ENCODE assay signal across 2 cellular contexts in genomic region chr17:17609121-17609520, GRCh38.
TF ChIP-seq lines count a peak whose summit lies in the region.

No MANE protein-coding gene starts in this region.

TF ChIP-seq in WTC11, 78 proteins besides CTCF, POLR2A, EP300 and RAD21 (continues in another document):
- no peak; the same call in 1 of the 2 replicates for TF ChIP-seq TEAD1 (CRISPR knock-in tag; IDR thresholded peaks at IDR 0.05)
- TF ChIP-seq, protein P1, sequence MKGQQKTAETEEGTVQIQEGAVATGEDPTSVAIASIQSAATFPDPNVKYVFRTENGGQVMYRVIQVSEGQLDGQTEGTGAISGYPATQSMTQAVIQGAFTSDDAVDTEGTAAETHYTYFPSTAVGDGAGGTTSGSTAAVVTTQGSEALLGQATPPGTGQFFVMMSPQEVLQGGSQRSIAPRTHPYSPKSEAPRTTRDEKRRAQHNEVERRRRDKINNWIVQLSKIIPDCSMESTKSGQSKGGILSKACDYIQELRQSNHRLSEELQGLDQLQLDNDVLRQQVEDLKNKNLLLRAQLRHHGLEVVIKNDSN (CRISPR knock-in tag; IDR thresholded peaks at IDR 0.05) = peak; percentile 92
- TF ChIP-seq ARID4B (CRISPR knock-in tag; IDR thresholded peaks at IDR 0.05; ENCODE audit: borderline replicate concordance) = 0 out of 2 replicates have a peak, but pooled peaks have one; percentile 30
- TF ChIP-seq FOXP1 (CRISPR knock-in tag; IDR thresholded peaks at IDR 0.05; ENCODE audit: borderline replicate concordance) = no peak
- no peak for TF ChIP-seq GRHL2 (CRISPR knock-in tag; IDR thresholded peaks at IDR 0.05; ENCODE audit: insufficient replicate concordance, severe bottlenecking)
- TF ChIP-seq SMAD3 (CRISPR knock-in tag; IDR thresholded peaks at IDR 0.05; ENCODE audit: borderline replicate concordance) = no peak
- peak; percentile 90 for TF ChIP-seq NFYB (CRISPR knock-in tag; conservative IDR thresholded peaks at IDR 0.05; ENCODE audit: low read depth)
- TF ChIP-seq FOXP4 (CRISPR knock-in tag; IDR thresholded peaks at IDR 0.05) = no peak
- peak; percentile 90 for TF ChIP-seq PRDM15 (CRISPR knock-in tag; IDR thresholded peaks at IDR 0.05)
- TF ChIP-seq NFATC4 (CRISPR knock-in tag; IDR thresholded peaks at IDR 0.05) = no peak
- peak; percentile 95 for TF ChIP-seq USF2 (CRISPR knock-in tag; IDR thresholded peaks at IDR 0.05)

TF ChIP-seq in HepG2, 621 proteins besides CTCF, POLR2A, EP300 and RAD21:
- TF ChIP-seq NFE2 (CRISPR knock-in tag; IDR thresholded peaks at IDR 0.05) (no peak), NFYC (CRISPR knock-in tag; IDR thresholded peaks at IDR 0.05) (peak; percentile 83), ZNF143 (CRISPR knock-in tag; IDR thresholded peaks at IDR 0.05) (peak; percentile 88), ZFX (CRISPR knock-in tag; IDR thresholded peaks at IDR 0.05; ENCODE audit: low read depth) (peak; percentile 35; the same call in 1 of the 2 replicates), ZMYM4 (CRISPR knock-in tag; IDR thresholded peaks at IDR 0.05) (0 out of 2 replicates have a peak, but pooled peaks have one; percentile 16), ZBTB7B (CRISPR knock-in tag; IDR thresholded peaks at IDR 0.05) (no peak), PRDM15 (CRISPR knock-in tag; IDR thresholded peaks at IDR 0.05) (peak; percentile 78; the same call in 1 of the 2 replicates), ZNF687 (CRISPR knock-in tag; IDR thresholded peaks at IDR 0.05) (peak; percentile 23; the same call in 1 of the 2 replicates), THAP11 (CRISPR knock-in tag; IDR thresholded peaks at IDR 0.05) (peak; percentile 95), KAT8 (CRISPR knock-in tag; IDR thresholded peaks at IDR 0.05) (peak; percentile 47; the same call in 1 of the 2 replicates), ARNT2 (CRISPR knock-in tag; IDR thresholded peaks at IDR 0.05; ENCODE audit: low read depth) (no peak), NFYB (CRISPR knock-in tag; IDR thresholded peaks at IDR 0.05) (peak; percentile 88), ELF1 (CRISPR knock-in tag; IDR thresholded peaks at IDR 0.05) (peak; percentile 68), ZFY (CRISPR knock-in tag; IDR thresholded peaks at IDR 0.05) (peak; percentile 62), GABPB1 (CRISPR knock-in tag; IDR thresholded peaks at IDR 0.05) (peak; percentile 63), USF2 (IDR thresholded peaks at IDR 0.05; ENCODE audit: low read depth, low read length) (peak; percentile 70), USF2 (CRISPR knock-in tag; IDR thresholded peaks at IDR 0.05; ENCODE audit: borderline replicate concordance) (peak; percentile 90; the same call in 1 of the 2 replicates), ETV5 (CRISPR knock-in tag; IDR thresholded peaks at IDR 0.05; ENCODE audit: borderline replicate concordance) (0 out of 2 replicates have a peak, but pooled peaks have one; percentile 4), GABPA (IDR thresholded peaks at IDR 0.05; ENCODE audit: low read depth, low read length) (no peak), GABPA (CRISPR knock-in tag; IDR thresholded peaks at IDR 0.05; ENCODE audit: low read depth) (peak; percentile 53; the same call in 1 of the 2 replicates), HCFC1 (IDR thresholded peaks at IDR 0.05; ENCODE audit: low read depth, low read length) (peak; percentile 52; the same call in 1 of the 2 replicates)
- TF ChIP-seq, protein P2, sequence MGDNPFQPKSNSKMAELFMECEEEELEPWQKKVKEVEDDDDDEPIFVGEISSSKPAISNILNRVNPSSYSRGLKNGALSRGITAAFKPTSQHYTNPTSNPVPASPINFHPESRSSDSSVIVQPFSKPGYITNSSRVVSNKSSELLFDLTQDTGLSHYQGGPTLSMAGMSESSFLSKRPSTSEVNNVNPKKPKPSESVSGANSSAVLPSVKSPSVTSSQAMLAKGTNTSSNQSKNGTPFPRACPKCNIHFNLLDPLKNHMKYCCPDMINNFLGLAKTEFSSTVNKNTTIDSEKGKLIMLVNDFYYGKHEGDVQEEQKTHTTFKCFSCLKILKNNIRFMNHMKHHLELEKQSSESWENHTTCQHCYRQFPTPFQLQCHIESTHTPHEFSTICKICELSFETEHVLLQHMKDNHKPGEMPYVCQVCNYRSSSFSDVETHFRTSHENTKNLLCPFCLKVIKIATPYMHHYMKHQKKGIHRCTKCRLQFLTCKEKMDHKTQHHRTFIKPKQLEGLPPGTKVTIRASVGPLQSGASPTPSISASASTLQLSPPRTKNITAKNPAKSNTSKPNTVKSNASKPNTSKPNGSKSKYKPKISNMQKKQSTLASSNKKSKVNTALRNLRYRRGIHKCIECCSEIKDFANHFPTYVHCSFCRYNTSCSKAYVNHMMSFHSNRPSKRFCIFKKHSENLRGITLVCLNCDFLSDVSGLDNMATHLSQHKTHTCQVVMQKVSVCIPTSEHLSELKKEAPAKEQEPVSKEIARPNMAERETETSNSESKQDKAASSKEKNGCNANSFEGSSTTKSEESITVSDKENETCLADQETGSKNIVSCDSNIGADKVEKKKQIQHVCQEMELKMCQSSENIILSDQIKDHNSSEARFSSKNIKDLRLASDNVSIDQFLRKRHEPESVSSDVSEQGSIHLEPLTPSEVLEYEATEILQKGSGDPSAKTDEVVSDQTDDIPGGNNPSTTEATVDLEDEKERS (CRISPR knock-in tag; IDR thresholded peaks at IDR 0.05) = no peak
